In the genomic region with DNA sequence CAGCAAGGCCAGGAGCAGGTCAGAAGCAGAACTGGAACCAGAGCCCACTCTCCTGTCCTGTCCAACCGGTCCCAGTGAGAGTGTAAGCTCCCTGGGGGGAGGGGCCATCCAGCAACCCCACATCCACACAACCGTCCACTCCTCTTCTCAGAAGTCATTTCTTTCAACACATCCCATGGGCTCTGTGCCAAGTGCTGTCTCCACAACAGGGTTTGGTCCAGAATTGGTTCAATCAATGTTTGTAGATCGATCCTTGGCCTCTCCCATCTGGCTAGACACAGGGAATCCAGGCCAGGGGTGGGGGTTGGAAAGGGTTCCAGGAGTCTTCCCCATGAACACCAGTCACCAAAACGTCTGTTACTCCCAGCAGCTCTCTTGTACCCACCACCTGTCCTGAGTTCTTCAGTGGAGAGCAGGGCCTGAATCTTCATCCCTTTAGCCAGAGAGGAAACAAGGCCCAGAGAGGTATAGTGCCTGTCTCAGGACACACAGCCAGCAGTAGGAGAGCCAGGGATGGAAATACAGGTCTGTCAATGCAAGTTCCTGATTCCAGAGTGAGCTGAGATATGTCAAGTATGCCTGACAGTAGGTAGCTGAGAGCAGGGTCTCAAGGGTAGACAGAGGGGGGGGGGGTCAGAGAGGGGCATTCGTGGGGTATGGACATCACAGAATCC, we compare ENCODE assay signal across 17 cellular contexts. TPM values are rescaled to one million over a fixed set of nuclear protein-coding genes. Genes with fewer than 3 reads are reported as not detected.
A peak's percentile ranks its signal among the peaks of the same experiment; 100 is the strongest.
DNase-seq lines count a peak whose midpoint lies in the region; ATAC-seq, FAIRE-seq and TF ChIP-seq lines count a peak whose summit lies in the region.
"Had no signal": no experiment of that assay in that cellular context is flagged by ENCODE, and none has a peak within 500 bp of the region (broad histone marks: within the 10 kb centered on the region; RNA-seq: fewer than 3 reads in every experiment).

No MANE protein-coding gene starts in this region.

- peaks cover 35% of the 10 kb centered on the region for H3K4me1 ChIP-seq in DOHH2 (ENCODE audit: control insufficient read depth, low read length)
- peaks cover 13% of the 10 kb centered on the region for H3K4me1 ChIP-seq in ovary (ENCODE audit: insufficient read depth)
- no peaks in the 10 kb centered on the region for H3K4me1 ChIP-seq in GM23248 (ENCODE audit: insufficient read depth)

- peak overlapping the region; percentile 58 for H3K27ac ChIP-seq in DOHH2 (ENCODE audit: low read depth, low read length)
- no peak overlapping the region for H3K27ac ChIP-seq in ovary
- H3K27ac ChIP-seq in GM23248, result no peak overlapping the region
- H3K27ac ChIP-seq: neutrophil had no signal

- in situ Hi-C loops in GM23248 (cut with MboI), result no loop called here

- H3K4me3 Mint-ChIP-seq in activated T-helper 17 cell treated with anti-CD3 and anti-CD28 coated beads, Interleukin-2, amount 50 U/mL, for 72 hours, result peak overlapping the region; percentile 67
- H3K4me3 Mint-ChIP-seq: activated T-cell treated with anti-CD3 and anti-CD28 coated beads, Interleukin-2, amount 50 U/mL, for 4 hours; dendritic cell treated with granulocyte-macrophage colony-stimulating factor and Interleukin-4, amounts not matched to agents 40 ng/mL and 50 ng/mL, for 4 days had no signal

- TF ChIP-seq POLR2A in ovary (IDR thresholded peaks at IDR 0.05), result no peak

- DNase-seq in left ventricle myocardium superior, result peak; percentile 50
- peak; percentile 40 to 74 (median 49) for DNase-seq in ovary
- no peak for DNase-seq in NCI-H1417 treated with DMSO at 0.1 percent for 48 hours (lab: John Stamatoyannopoulos, UW)
- no peak for DNase-seq in urothelium cell line (ENCODE audit: low spot score)
- no peak for DNase-seq in NCI-H2227 (lab: John Stamatoyannopoulos, UW; ENCODE audit: unreplicated experiment)
- DNase-seq in GM23248, result no peak
- DNase-seq: activated CD4-positive, alpha-beta T cell treated with anti-CD3 and anti-CD28 coated beads, Interleukin-2, amount 50 U/mL, for 1 hour; activated T-cell treated with anti-CD3 and anti-CD28 coated beads, Interleukin-2, amount 50 U/mL, for 4 hours; amniotic stem cell; NCI-H2029 treated with DMSO at 0.1 percent for 48 hours; NCI-H82; stimulated activated CD4-positive, alpha-beta T cell treated with anti-CD3 and anti-CD28 coated beads, Interleukin-15, amount 100 ng/mL, for 24 hours had no signal

- TF ChIP-seq EP300 in ovary (IDR thresholded peaks at IDR 0.05), result no peak

- no peak for FAIRE-seq in urothelium cell line (lab: Jason Lieb, UNC)

- H3K79me2 ChIP-seq in DOHH2 (ENCODE audit: control insufficient read depth, low read length), result no peaks in the 10 kb centered on the region
- H3K79me2 ChIP-seq in GM23248 (ENCODE audit: insufficient read depth), result no peaks in the 10 kb centered on the region

- H3K36me3 Mint-ChIP-seq in activated T-helper 17 cell treated with anti-CD3 and anti-CD28 coated beads, Interleukin-2, amount 50 U/mL, for 72 hours (ENCODE audit: low read depth), result no peaks in the 10 kb centered on the region

- H4K20me1 ChIP-seq in DOHH2 (ENCODE audit: control insufficient read depth, insufficient read depth, low read depth, low read length) (no peaks in the 10 kb centered on the region), GM23248 (ENCODE audit: insufficient read depth) (no peaks in the 10 kb centered on the region)

- H3K27me3 Mint-ChIP-seq in activated T-helper 17 cell treated with anti-CD3 and anti-CD28 coated beads, Interleukin-2, amount 50 U/mL, for 72 hours, result no peaks in the 10 kb centered on the region

- H3K9me2 ChIP-seq in DOHH2 (replicated peaks; ENCODE audit: control insufficient read depth, low read length) (no peaks in the 10 kb centered on the region), GM23248 (ENCODE audit: insufficient read depth) (no peaks in the 10 kb centered on the region)

- peak overlapping the region; percentile 72 for H3K4me3 ChIP-seq in DOHH2 (ENCODE audit: low read length)
- no peak overlapping the region for H3K4me3 ChIP-seq in ovary
- H3K4me3 ChIP-seq in GM23248, result no peak overlapping the region

- H3K36me3 ChIP-seq in DOHH2 (ENCODE audit: control insufficient read depth, low read length), result no peaks in the 10 kb centered on the region
- no peaks in the 10 kb centered on the region for H3K36me3 ChIP-seq in ovary
- no peaks in the 10 kb centered on the region for H3K36me3 ChIP-seq in GM23248 (ENCODE audit: low read depth)
- H3K36me3 ChIP-seq: neutrophil, SJCRH30 had no signal

- ATAC-seq in activated T-helper 17 cell treated with anti-CD3 and anti-CD28 coated beads, Interleukin-2, amount 50 U/mL, for 72 hours (replicated peaks), result no peak
- peak; percentile 9 for ATAC-seq in left ventricle myocardium superior
- ATAC-seq: activated T-cell treated with anti-CD3 and anti-CD28 coated beads, Interleukin-2, amount 50 U/mL, for 4 hours had no signal

- H3K27ac Mint-ChIP-seq in activated T-helper 17 cell treated with anti-CD3 and anti-CD28 coated beads, Interleukin-2, amount 50 U/mL, for 72 hours, result no peak overlapping the region
- H3K27ac Mint-ChIP-seq: dendritic cell treated with granulocyte-macrophage colony-stimulating factor and Interleukin-4, amounts not matched to agents 40 ng/mL and 50 ng/mL, for 4 days had no signal

- peak overlapping the region; percentile 98 for H3K4me2 ChIP-seq in DOHH2 (ENCODE audit: low read length)
- H3K4me2 ChIP-seq in GM23248 (ENCODE audit: unreplicated experiment), result no peak overlapping the region

- peaks cover 23% of the 10 kb centered on the region for H3K4me1 Mint-ChIP-seq in activated T-helper 17 cell treated with anti-CD3 and anti-CD28 coated beads, Interleukin-2, amount 50 U/mL, for 72 hours

- intact Hi-C loops in left ventricle myocardium superior (cut with micrococcal nuclease), result no loop called here
- intact Hi-C loops in ovary (cut with DNase I), result no loop called here

- no peak overlapping the region for H3K9ac ChIP-seq in GM23248

- H3K9me3 Mint-ChIP-seq in activated T-helper 17 cell treated with anti-CD3 and anti-CD28 coated beads, Interleukin-2, amount 50 U/mL, for 72 hours, result no peaks in the 10 kb centered on the region
- H3K9me3 Mint-ChIP-seq: activated T-cell treated with anti-CD3 and anti-CD28 coated beads, Interleukin-2, amount 50 U/mL, for 4 hours; dendritic cell treated with granulocyte-macrophage colony-stimulating factor and Interleukin-4, amounts not matched to agents 40 ng/mL and 50 ng/mL, for 4 days had no signal

- no peaks in the 10 kb centered on the region for H3K27me3 ChIP-seq in DOHH2 (ENCODE audit: control insufficient read depth, low read length)
- no peaks in the 10 kb centered on the region for H3K27me3 ChIP-seq in ovary
- H3K27me3 ChIP-seq in GM23248 (replicated peaks; ENCODE audit: insufficient read depth), result no peaks in the 10 kb centered on the region

- H3K9me3 ChIP-seq in DOHH2 (ENCODE audit: control insufficient read depth, insufficient read depth, low read length) (no peaks in the 10 kb centered on the region), ovary (no peaks in the 10 kb centered on the region), GM23248 (ENCODE audit: low read depth) (no peaks in the 10 kb centered on the region)
- H3K9me3 ChIP-seq: neutrophil, SJCRH30 had no signal

- no peak overlapping the region for H2AFZ ChIP-seq in GM23248

- TF ChIP-seq CTCF in DOHH2 (IDR thresholded peaks at IDR 0.05; ENCODE audit: low read depth, low read length, poor library complexity, severe bottlenecking) (no peak), ovary (IDR thresholded peaks at IDR 0.05) (no peak)

- H3F3A ChIP-seq in DOHH2 (ENCODE audit: control insufficient read depth, insufficient read depth) (no peaks in the 10 kb centered on the region), GM23248 (ENCODE audit: insufficient read depth) (no peaks in the 10 kb centered on the region)

- WGBS in ovary, 3 donors, result 49 to 72% (median 64%) methylated on average over 5 of the region's 5 CpGs
- WGBS in GM23248 (ENCODE audit: low coverage in 1 of 2, low lambda C conversion rate in 2 of 2, missing lambda C conversion rate in 2 of 2), 2 experiments, result 62 to 65% methylated on average over 4 to 5 of the region's 5 CpGs

RNA-seq across cellular contexts. Expression of a gene that starts 45.1 kb away (rescaled TPM):
- total RNA-seq in activated T-helper 17 cell treated with anti-CD3 and anti-CD28 coated beads, Interleukin-2, amount 50 U/mL, for 72 hours, result 10 to 100 TPM; 32.9 to 82.6 TPM
- total RNA-seq in left ventricle myocardium superior (49.5 TPM), ovary (100 to 1,000 TPM in 2 of 7 donors, 10 to 100 TPM in 5; 30.3 to 117 (median 86.3) TPM)
- polyA plus RNA-seq in ovary (10 to 100 TPM; 36.5 to 40.3 TPM), GM23248 (2016; fragmentation: Nextera tagmentation; extraction: Ambion mirVana) (20.9 and 21.9 TPM in 2 replicates)
- 26.6 and 28.4 TPM in 2 replicates for total RNA-seq in GM23248 (2014; rRNA removed; shearing (Covaris generic))

Comparison
In these comparisons a context has a peak if more than half of its experiments do, and no peak if none do; other contexts are left out.
1. DNase-seq: peak in left ventricle myocardium superior (single experiment) and ovary (5 of 5); none in NCI-H1417 treated with DMSO at 0.1 percent for 48 hours (single experiment), urothelium cell line (single experiment), NCI-H2227 (single experiment) and GM23248 (single experiment).